Comparison of ENCODE assay signal across 19 cellular contexts in genomic region chr6:42566614-42567208, GRCh38. TPM values are rescaled to one million over a fixed set of nuclear protein-coding genes. Genes with fewer than 3 reads are reported as not detected.
DNase-seq lines count a peak whose midpoint lies in the region; ATAC-seq and TF ChIP-seq lines count a peak whose summit lies in the region.
"Had no signal": no experiment of that assay in that cellular context is flagged by ENCODE, and none has a peak within 500 bp of the region (broad histone marks: within the 10 kb centered on the region; RNA-seq: fewer than 3 reads in every experiment).

No MANE protein-coding gene starts in this region.

- H3K27ac Mint-ChIP-seq in activated T-helper 17 cell treated with anti-CD3 and anti-CD28 coated beads, Interleukin-2, amount 50 U/mL, for 72 hours, result peak overlapping the region; percentile 31
- peak overlapping the region in 5 of 9 donors; percentile 7 to 93 (median 51) for H3K27ac Mint-ChIP-seq in naive thymus-derived CD4-positive, alpha-beta T cell

- H3K4me2 ChIP-seq in DND-41 (ENCODE audit: insufficient read depth, low read length), result peak overlapping the region; percentile 83; the same call in 1 of the 2 replicates

- peaks cover 14% of the 10 kb centered on the region for H3K36me3 ChIP-seq in DND-41 (ENCODE audit: insufficient read depth, low read length)
- H3K36me3 ChIP-seq in naive thymus-derived CD4-positive, alpha-beta T cell (ENCODE audit: control insufficient read depth in 2 of 3, insufficient read depth in 3 of 3, low read length in 3 of 3), result peaks cover 0 to 8% (median 0%) of the 10 kb centered on the region in 3 experiments
- H3K36me3 ChIP-seq: pancreas had no signal

- H3K27me3 ChIP-seq in DND-41 (ENCODE audit: insufficient read depth, low read length, poor library complexity), result no peaks in the 10 kb centered on the region
- peaks cover 0 to under 1% of the 10 kb centered on the region in 2 donors for H3K27me3 ChIP-seq in naive thymus-derived CD4-positive, alpha-beta T cell (ENCODE audit: control insufficient read depth in 2 of 2, insufficient read depth in 2 of 2, low read length in 2 of 2)
- H3K27me3 ChIP-seq: pancreas, SJCRH30 had no signal

- intact Hi-C loops in naive thymus-derived CD4-positive, alpha-beta T cell (cut with micrococcal nuclease), result loop anchor here (5.0 to 10.0 kb wide), 5 partner anchors 41 to 1068 kb away; partner anchors contain the start of genes DLK2 (in 1 of the 2), MAD2L1BP (in 1 of the 2) and TBCC (in 1 of the 2)

- no peak overlapping the region for H2AFZ ChIP-seq in DND-41 (ENCODE audit: low read depth, low read length)

- CTCF ChIA-PET in naive thymus-derived CD4-positive, alpha-beta T cell (lab: Charles Lee), result interaction anchor here (0.6 to 1.7 kb wide), 2 partner anchors 19 to 334 kb away, joined by 3 to 5 read pairs; no protein-coding TSS in a partner anchor

- H4K20me1 ChIP-seq in DND-41 (ENCODE audit: insufficient read depth, low read length), result no peaks in the 10 kb centered on the region; the same call in 1 of the 2 replicates

- POLR2A ChIA-PET in naive thymus-derived CD4-positive, alpha-beta T cell (lab: Charles Lee), result interaction anchor here (0.6 to 0.7 kb wide), 3 partner anchors 12 to 831 kb away, joined by 3 to 4 read pairs (median 3); no protein-coding TSS in a partner anchor

- H3K4me1 ChIP-seq in DND-41 (ENCODE audit: insufficient read depth, low read length), result peaks cover 47% of the 10 kb centered on the region
- H3K4me1 ChIP-seq in naive thymus-derived CD4-positive, alpha-beta T cell (ENCODE audit: control insufficient read depth in 2 of 2, insufficient read depth in 2 of 2, low read length in 2 of 2), result peaks cover 20 to 23% of the 10 kb centered on the region in 2 donors

- H3K27ac ChIP-seq in 22Rv1 (peak overlapping the region; percentile 89; the same call in 1 of the 2 replicates), DND-41 (ENCODE audit: low read length) (no peak overlapping the region)
- no peak overlapping the region for H3K27ac ChIP-seq in naive thymus-derived CD4-positive, alpha-beta T cell (ENCODE audit: low read depth, low read length)
- H3K27ac ChIP-seq: SJCRH30 had no signal

- peak overlapping the region; percentile 89 for H3K4me3 Mint-ChIP-seq in activated T-helper 17 cell treated with anti-CD3 and anti-CD28 coated beads, Interleukin-2, amount 50 U/mL, for 72 hours
- H3K4me3 Mint-ChIP-seq in naive thymus-derived CD4-positive, alpha-beta T cell, result peak overlapping the region; percentile 44 to 100 (median 94)

- peak overlapping the region; percentile 81; the same call in 1 of the 2 replicates for H3K9ac ChIP-seq in DND-41 (ENCODE audit: low read depth, low read length)

- peaks cover 16% of the 10 kb centered on the region for H3K4me1 Mint-ChIP-seq in activated T-helper 17 cell treated with anti-CD3 and anti-CD28 coated beads, Interleukin-2, amount 50 U/mL, for 72 hours
- peaks cover 17 to 62% (median 44%) of the 10 kb centered on the region in 7 donors for H3K4me1 Mint-ChIP-seq in naive thymus-derived CD4-positive, alpha-beta T cell

- no peak for TF ChIP-seq CTCF in 22Rv1 (IDR thresholded peaks at IDR 0.05)
- no peak for TF ChIP-seq CTCF in DND-41 (IDR thresholded peaks at IDR 0.05; ENCODE audit: borderline replicate concordance, extremely low read depth, low read length, poor library complexity, severe bottlenecking)

- H3K4me3 ChIP-seq in DND-41 (ENCODE audit: low read depth in 1 of 2, low read length in 2 of 2), result no peak overlapping the region
- no peak overlapping the region for H3K4me3 ChIP-seq in naive thymus-derived CD4-positive, alpha-beta T cell (ENCODE audit: low read length)
- H3K4me3 ChIP-seq: SJCRH30 had no signal

- no peaks in the 10 kb centered on the region for H3K9me3 Mint-ChIP-seq in activated T-helper 17 cell treated with anti-CD3 and anti-CD28 coated beads, Interleukin-2, amount 50 U/mL, for 72 hours
- H3K9me3 Mint-ChIP-seq in naive thymus-derived CD4-positive, alpha-beta T cell, result peaks cover 0 to 2% (median 0%) of the 10 kb centered on the region in 11 donors

- H3K36me3 Mint-ChIP-seq in activated T-helper 17 cell treated with anti-CD3 and anti-CD28 coated beads, Interleukin-2, amount 50 U/mL, for 72 hours (ENCODE audit: low read depth), result peaks cover 42% of the 10 kb centered on the region
- H3K36me3 Mint-ChIP-seq in naive thymus-derived CD4-positive, alpha-beta T cell, result peaks cover 0 to 14% (median 4%) of the 10 kb centered on the region in 5 donors

- H3K9me3 ChIP-seq in DND-41 (ENCODE audit: insufficient read depth, low read length, severe bottlenecking), result no peaks in the 10 kb centered on the region
- no peaks in the 10 kb centered on the region for H3K9me3 ChIP-seq in naive thymus-derived CD4-positive, alpha-beta T cell (ENCODE audit: control insufficient read depth in 2 of 3, low read length in 3 of 3)
- H3K9me3 ChIP-seq: pancreas, SJCRH30 had no signal

- no peak for ATAC-seq in DND-41 (ENCODE audit: insufficient read depth, low read depth)
- no peak for ATAC-seq in activated T-helper 17 cell treated with anti-CD3 and anti-CD28 coated beads, Interleukin-2, amount 50 U/mL, for 72 hours (replicated peaks)
- ATAC-seq in naive thymus-derived CD4-positive, alpha-beta T cell, result no peak
- no peak for ATAC-seq in HG03520 (IDR thresholded peaks at IDR 0.05; ENCODE audit: unreplicated experiment)
- no peak for ATAC-seq in HG02973 (IDR thresholded peaks at IDR 0.05; ENCODE audit: unreplicated experiment)
- ATAC-seq: esophagus mucosa, left ventricle myocardium superior, pancreas had no signal

- DNase-seq in DND-41 (no peak), NCI-H187 (lab: John Stamatoyannopoulos, UW) (no peak), islet precursor cell (no peak)
- DNase-seq in naive thymus-derived CD4-positive, alpha-beta T cell, result no peak
- DNase-seq: activated effector memory CD4-positive, alpha-beta T cell treated with Interleukin-2 at 50 U/mL for 16 hours; caudate nucleus; hypothalamus; KG1; left ventricle myocardium superior; NCI-H1930; NCI-H748 treated with DMSO at 0.1 percent for 48 hours; pancreas; SJCRH30; stimulated activated CD8-positive, alpha-beta memory T cell treated with anti-CD3 and anti-CD28 coated beads, Interleukin-4, amount 100 ng/mL, for 48 hours had no signal

- H3K27me3 Mint-ChIP-seq in activated T-helper 17 cell treated with anti-CD3 and anti-CD28 coated beads, Interleukin-2, amount 50 U/mL, for 72 hours, result no peaks in the 10 kb centered on the region
- H3K27me3 Mint-ChIP-seq in naive thymus-derived CD4-positive, alpha-beta T cell, result no peaks in the 10 kb centered on the region

- peaks cover 77% of the 10 kb centered on the region for H3K79me2 ChIP-seq in DND-41 (ENCODE audit: insufficient read depth, low read length)

RNA-seq across cellular contexts. Expression of gene UBR2, which starts 2.9 kb away (rescaled TPM):
- 10 to 100 TPM; 30.0 to 36.6 TPM for total RNA-seq in activated T-helper 17 cell treated with anti-CD3 and anti-CD28 coated beads, Interleukin-2, amount 50 U/mL, for 72 hours
- 10 to 100 TPM; 35.6 to 45.5 (median 38.9) TPM for total RNA-seq in naive thymus-derived CD4-positive, alpha-beta T cell
- 10 to 100 TPM; 10.1 to 12.3 TPM for polyA plus RNA-seq in naive thymus-derived CD4-positive, alpha-beta T cell
